In genomic region chr1:9592510-9593075, GRCh38 we compare ENCODE assay signal across 1 cellular context.
TF ChIP-seq lines count a peak whose summit lies in the region.

No MANE protein-coding gene starts in this region.

TF ChIP-seq in IMR-90, 13 proteins besides CTCF, POLR2A, EP300 and RAD21 (continued from another document):
- no peak for TF ChIP-seq BHLHE40 (IDR thresholded peaks at IDR 0.05; ENCODE audit: low read depth, low read length)
- TF ChIP-seq MAFK (IDR thresholded peaks at IDR 0.05; ENCODE audit: low read depth, low read length) = no peak
- TF ChIP-seq FOS (IDR thresholded peaks at IDR 0.05; ENCODE audit: low read depth, low read length) = no peak
- no peak for TF ChIP-seq RCOR1 (IDR thresholded peaks at IDR 0.05; ENCODE audit: insufficient replicate concordance, low read length)
- TF ChIP-seq CHD1 (IDR thresholded peaks at IDR 0.05; ENCODE audit: low read depth, low read length) = no peak
- TF ChIP-seq, protein P1, sequence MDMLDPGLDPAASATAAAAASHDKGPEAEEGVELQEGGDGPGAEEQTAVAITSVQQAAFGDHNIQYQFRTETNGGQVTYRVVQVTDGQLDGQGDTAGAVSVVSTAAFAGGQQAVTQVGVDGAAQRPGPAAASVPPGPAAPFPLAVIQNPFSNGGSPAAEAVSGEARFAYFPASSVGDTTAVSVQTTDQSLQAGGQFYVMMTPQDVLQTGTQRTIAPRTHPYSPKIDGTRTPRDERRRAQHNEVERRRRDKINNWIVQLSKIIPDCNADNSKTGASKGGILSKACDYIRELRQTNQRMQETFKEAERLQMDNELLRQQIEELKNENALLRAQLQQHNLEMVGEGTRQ (IDR thresholded peaks at IDR 0.05; ENCODE audit: low read depth, low read length) = no peak
- no peak for TF ChIP-seq NFE2L2 (IDR thresholded peaks at IDR 0.05; ENCODE audit: low read depth, low read length)
- TF ChIP-seq RFX5 (IDR thresholded peaks at IDR 0.05; ENCODE audit: low read depth, low read length) = no peak
- no peak for TF ChIP-seq ELK1 (IDR thresholded peaks at IDR 0.05; ENCODE audit: borderline replicate concordance, low read depth, low read length)
- TF ChIP-seq SMC3 (IDR thresholded peaks at IDR 0.05; ENCODE audit: low read depth, low read length) = no peak
